Comparison of ENCODE assay signal across 8 cellular contexts in the genomic region with DNA sequence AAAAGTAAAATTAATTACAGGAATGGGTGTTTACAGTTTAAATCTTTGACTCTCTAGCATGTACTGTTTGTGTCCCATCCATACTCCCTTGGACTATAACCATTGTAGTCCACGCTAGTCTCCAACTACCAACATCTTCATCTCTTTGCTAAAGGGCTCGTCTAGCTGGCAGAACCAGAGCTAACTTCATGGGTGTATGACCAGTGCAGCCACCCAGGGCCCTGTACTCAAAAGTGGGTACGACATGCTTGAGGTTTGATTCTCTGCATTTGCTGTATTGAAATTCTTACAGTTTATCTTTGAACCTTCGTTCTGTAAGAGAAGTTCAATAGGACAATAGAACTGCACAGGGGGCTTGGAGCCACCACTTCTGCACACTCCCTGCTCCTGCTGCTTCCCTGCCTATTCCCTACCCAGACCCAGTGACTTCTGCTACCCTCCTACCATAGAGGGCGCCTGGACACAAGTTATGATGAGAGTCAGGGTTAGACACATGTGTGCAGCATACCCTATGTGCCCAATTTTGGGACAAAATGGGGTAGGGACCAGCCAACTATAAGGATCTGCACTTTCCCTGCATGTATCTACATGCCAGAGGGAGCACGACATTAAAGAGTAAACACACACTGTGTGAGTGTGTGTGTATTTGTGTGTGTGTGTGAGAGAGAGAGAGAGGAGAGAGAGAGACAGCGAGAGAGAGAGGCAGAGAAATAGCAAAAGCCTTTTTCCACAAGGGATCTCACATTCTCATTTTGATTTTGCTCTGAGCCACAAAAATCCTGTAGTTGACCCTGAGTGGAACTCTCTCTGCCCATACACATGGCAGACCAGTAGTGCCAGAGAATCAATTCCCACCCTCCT. TPM values are rescaled to one million over a fixed set of nuclear protein-coding genes. Genes with fewer than 3 reads are reported as not detected.
A peak's percentile ranks its signal among the peaks of the same experiment; 100 is the strongest.
DNase-seq lines count a peak whose midpoint lies in the region; FAIRE-seq and TF ChIP-seq lines count a peak whose summit lies in the region.

No MANE protein-coding gene starts in this region.

- no peaks in the 10 kb centered on the region for H3K9me2 ChIP-seq in GM23248 (ENCODE audit: insufficient read depth)

- H3K27ac ChIP-seq in small intestine (ENCODE audit: low read depth in 1 of 2, low read length in 1 of 2) (no peak overlapping the region), GM23248 (no peak overlapping the region)

- H3K4me2 ChIP-seq in GM23248 (ENCODE audit: unreplicated experiment) = no peak overlapping the region

- H3K27me3 ChIP-seq in small intestine (ENCODE audit: control insufficient read depth in 2 of 2, insufficient read depth in 2 of 2, low read length in 2 of 2) (peaks cover 0 to 1% of the 10 kb centered on the region in 2 donors), GM23248 (replicated peaks; ENCODE audit: insufficient read depth) (no peaks in the 10 kb centered on the region)

- in situ Hi-C loops in GM23248 (cut with MboI) = no loop called here

- H2AFZ ChIP-seq in GM23248 = no peak overlapping the region

- no peak overlapping the region for H3K9ac ChIP-seq in GM23248

- H3K4me1 ChIP-seq in small intestine (ENCODE audit: control insufficient read depth in 2 of 2, insufficient read depth in 1 of 2, low read depth in 1 of 2, low read length in 1 of 2) (no peaks in the 10 kb centered on the region), GM23248 (ENCODE audit: insufficient read depth) (no peaks in the 10 kb centered on the region)

- H3K9me3 ChIP-seq in small intestine (ENCODE audit: control insufficient read depth, low read depth) (no peaks in the 10 kb centered on the region), GM23248 (ENCODE audit: low read depth) (no peaks in the 10 kb centered on the region)

- no peak overlapping the region for H3K4me3 ChIP-seq in NB4 (ENCODE audit: low read depth, low read length)
- no peak overlapping the region for H3K4me3 ChIP-seq in epithelial cell of esophagus (ENCODE audit: low read length)
- H3K4me3 ChIP-seq in small intestine (ENCODE audit: low read depth in 1 of 2, low read length in 2 of 2) = no peak overlapping the region
- H3K4me3 ChIP-seq in GM23248 = no peak overlapping the region

- TF ChIP-seq CTCF in NB4 (IDR thresholded peaks at IDR 0.05; ENCODE audit: low read depth, low read length) (no peak), epithelial cell of esophagus (IDR thresholded peaks at IDR 0.05; ENCODE audit: insufficient read depth, low read depth, low read length, missing control alignments) (peak; percentile 44)

- no peaks in the 10 kb centered on the region for H3K36me3 ChIP-seq in small intestine (ENCODE audit: control insufficient read depth in 2 of 2, insufficient read depth in 2 of 2, low read length in 2 of 2)
- H3K36me3 ChIP-seq in GM23248 (ENCODE audit: low read depth) = no peaks in the 10 kb centered on the region

- TF ChIP-seq POLR2A in NB4 (IDR thresholded peaks at IDR 0.05; ENCODE audit: extremely low read depth, insufficient read length) = no peak

- no peaks in the 10 kb centered on the region for H3F3A ChIP-seq in GM23248 (ENCODE audit: insufficient read depth)

- H4K20me1 ChIP-seq in GM23248 (ENCODE audit: insufficient read depth) = no peaks in the 10 kb centered on the region

- WGBS in small intestine, 3 donors = 62 to 82% (median 81%) methylated on average over 6 to 7 of the region's 7 CpGs
- 65 to 68% methylated on average over 6 of the region's 7 CpGs for WGBS in GM23248 (ENCODE audit: low coverage in 1 of 2, low lambda C conversion rate in 2 of 2, missing lambda C conversion rate in 2 of 2), 2 experiments

- FAIRE-seq in small intestine (lab: Jason Lieb, UNC) = no peak

- DNase-seq in SIG-M5 treated with dmso at 0.1 percent for 504 hours (lab: John Stamatoyannopoulos, UW; ENCODE audit: unreplicated experiment) (peak; percentile 9), SIG-M5 (lab: John Stamatoyannopoulos, UW) (no peak), NB4 (ENCODE audit: low read depth) (peak; percentile 2), epithelial cell of esophagus (ENCODE audit: low read depth) (peak; percentile 47), small intestine (peak; percentile 25), GM23248 (no peak), GM19240 (ENCODE audit: insufficient read length, low spot score) (no peak), NCI-H2171 (lab: John Stamatoyannopoulos, UW) (no peak)

- no peaks in the 10 kb centered on the region for H3K79me2 ChIP-seq in GM23248 (ENCODE audit: insufficient read depth)

RNA-seq across cellular contexts. Expression of a gene that starts 59.0 kb away (rescaled TPM):
- polyA plus RNA-seq in small intestine (10 to 100 TPM in 1 of 3 donors, 1 to 10 TPM in 2; 5.9 to 23.4 (median 6.5) TPM), GM23248 (2016; fragmentation: Nextera tagmentation; extraction: Ambion mirVana) (11.1 and 11.7 TPM in 2 replicates)
- 111 and 125 TPM in 2 replicates for total RNA-seq in GM23248 (2014; rRNA removed; shearing (Covaris generic))

Comparison
In these comparisons a context has a peak if more than half of its experiments do, and no peak if none do; other contexts are left out.
1. DNase-seq: peak in SIG-M5 treated with dmso at 0.1 percent for 504 hours (single experiment), NB4 (single experiment), epithelial cell of esophagus (single experiment) and small intestine (single experiment); none in SIG-M5 (single experiment), GM23248 (single experiment), GM19240 (single experiment) and NCI-H2171 (single experiment).